ENCODE assay signal across 7 cellular contexts in genomic region chr19:56140583-56141415, GRCh38.
DNase-seq lines count a peak whose midpoint lies in the region; ATAC-seq and FAIRE-seq lines count a peak whose summit lies in the region.

Gene ZNF444, plus strand, starts transcription at chr19:56141287. Its CDS starts 5,625 bp downstream, at chr19:56146912.

- peak within 1 kb of the TSS; percentile 98 for H3K27ac ChIP-seq in rectal smooth muscle tissue (ENCODE audit: low read depth, low read length)

- peak within 1 kb of the TSS; percentile 86 for H3K4me3 ChIP-seq in rectal smooth muscle tissue (ENCODE audit: low read length)

- peak; percentile 98 for FAIRE-seq in GM18507 (lab: Jason Lieb, UNC)

- H3K36me3 ChIP-seq in rectal smooth muscle tissue (ENCODE audit: control insufficient read depth, insufficient read depth, low read length) = no peaks in the 10 kb centered on the region

- peaks cover 9% of the 10 kb centered on the region for H3K4me1 ChIP-seq in rectal smooth muscle tissue (ENCODE audit: control insufficient read depth, insufficient read depth, low read length)

- no peaks in the 10 kb centered on the region for H3K27me3 ChIP-seq in rectal smooth muscle tissue (ENCODE audit: control insufficient read depth, insufficient read depth, low read length)

- peak; percentile 92 for ATAC-seq in HG02981 (IDR thresholded peaks at IDR 0.05; ENCODE audit: unreplicated experiment)

- DNase-seq in GM18507 (ENCODE audit: extremely low spot score, insufficient read length, low read depth) (peak; percentile 97), NCI-H2029 treated with DMSO at 0.1 percent for 48 hours (lab: John Stamatoyannopoulos, UW) (peak; percentile 98), T1000 (lab: John Stamatoyannopoulos, UW) (peak; percentile 99), astrocyte of the hippocampus (ENCODE audit: low read depth, low spot score) (peak; percentile 100), hepatic stellate cell (ENCODE audit: low spot score) (peak; percentile 99)

- peak within 1 kb of the TSS; percentile 56 for H3K9ac ChIP-seq in rectal smooth muscle tissue (ENCODE audit: low read length)

Comparison
In these comparisons a context has a peak if more than half of its experiments do, and no peak if none do; other contexts are left out.
1. Peak in every context shown above with its lines: DNase-seq, ATAC-seq, H3K4me3 ChIP-seq and H3K27ac ChIP-seq.